28 cellular contexts compared by ENCODE assay signal in genomic region chr13:106691861-106692260, GRCh38.
"Had no signal": no experiment of that assay in that cellular context is flagged by ENCODE, and none has a peak within 500 bp of the region (broad histone marks: within the 10 kb centered on the region; RNA-seq: fewer than 3 reads in every experiment).

No MANE protein-coding gene starts in this region.

- H3K4me3 Mint-ChIP-seq: activated CD4-positive, alpha-beta memory T cell treated with anti-CD3 and anti-CD28 coated beads for 36 hours; activated CD4-positive, alpha-beta T cell treated with anti-CD3 and anti-CD28 coated beads, Interleukin-2, amount 10 ng/mL, durations not matched to agents 24 days and 14 days; dendritic cell treated with granulocyte-macrophage colony-stimulating factor and Interleukin-4, amounts not matched to agents 40 ng/mL and 50 ng/mL, for 4 days; nephron had no signal

- ATAC-seq: gastrocnemius medialis; left cardiac atrium; left ventricle myocardium superior; sciatic nerve; stimulated activated naive CD8-positive, alpha-beta T cell treated with anti-CD3 and anti-CD28 coated beads, Interleukin-15, Interleukin-2, amounts not matched to agents 100 U/mL and 50 U/mL, for 24 hours had no signal

- H3K9me3 ChIP-seq: gastrocnemius medialis, neutrophil, thoracic aorta, vagina had no signal

- H3K27me3 Mint-ChIP-seq: activated CD4-positive, alpha-beta memory T cell treated with anti-CD3 and anti-CD28 coated beads for 36 hours; activated CD4-positive, alpha-beta T cell treated with anti-CD3 and anti-CD28 coated beads, Interleukin-2, amount 10 ng/mL, durations not matched to agents 24 days and 14 days; dendritic cell treated with granulocyte-macrophage colony-stimulating factor and Interleukin-4, amounts not matched to agents 40 ng/mL and 50 ng/mL, for 4 days; progenitor cell of endocrine pancreas had no signal

- FAIRE-seq: astrocyte had no signal

- H3K27ac Mint-ChIP-seq: activated CD4-positive, alpha-beta memory T cell treated with anti-CD3 and anti-CD28 coated beads for 36 hours; activated CD4-positive, alpha-beta T cell treated with anti-CD3 and anti-CD28 coated beads, Interleukin-2, amount 10 ng/mL, durations not matched to agents 24 days and 14 days; dendritic cell treated with granulocyte-macrophage colony-stimulating factor and Interleukin-4, amounts not matched to agents 40 ng/mL and 50 ng/mL, for 4 days had no signal

- DNase-seq: activated CD4-positive, alpha-beta memory T cell treated with anti-CD3 and anti-CD28 coated beads for 36 hours; activated CD4-positive, alpha-beta T cell treated with anti-CD3 and anti-CD28 coated beads, Interleukin-2, amount 10 ng/mL, durations not matched to agents 24 days and 14 days; activated CD4-positive, CD25-positive, alpha-beta regulatory T cell treated with anti-CD3 and anti-CD28 coated beads, Interleukin-2, amount 50 U/mL, for 72 hours; activated CD8-positive, alpha-beta memory T cell treated with anti-CD3 and anti-CD28 coated beads, Interleukin-2, amount 50 U/mL, for 4 hours; activated gamma-delta T cell treated with Interleukin-2 at 50 U/mL for 16 hours; activated naive CD4-positive, alpha-beta T cell treated with anti-CD3 and anti-CD28 coated beads, Interleukin-2, amount 50 U/mL, for 16 hours; activated T-cell treated with anti-CD3 and anti-CD28 coated beads, Interleukin-2, amount 50 U/mL, for 1 hour; amniotic stem cell; brain microvascular endothelial cell; caudate nucleus; gastrocnemius medialis; glutamatergic neuron; islet precursor cell; left cardiac atrium; left ventricle myocardium superior; stimulated activated CD4-positive, alpha-beta T cell treated with anti-CD3 and anti-CD28 coated beads, Interleukin-12 subunit alpha, Interleukin-12 subunit beta, amount 100 ng/mL, for 4 hours; stimulated activated CD4-positive, alpha-beta T cell treated with anti-CD3 and anti-CD28 coated beads, Interleukin-4, amount 100 ng/mL, for 1 hour; stimulated activated naive CD8-positive, alpha-beta T cell treated with anti-CD3 and anti-CD28 coated beads, Interleukin-15, Interleukin-2, amounts not matched to agents 100 U/mL and 50 U/mL, for 24 hours; T1000 had no signal

- H3K27ac ChIP-seq: brain microvascular endothelial cell, neutrophil, thoracic aorta, vagina had no signal

- H3K4me3 ChIP-seq: gastrocnemius medialis, skin epidermis, thoracic aorta, vagina had no signal

- H3K36me3 Mint-ChIP-seq: activated CD4-positive, alpha-beta memory T cell treated with anti-CD3 and anti-CD28 coated beads for 36 hours had no signal

- H3K36me3 ChIP-seq: brain microvascular endothelial cell, gastrocnemius medialis, neutrophil, thoracic aorta, vagina had no signal

- H3K4me1 Mint-ChIP-seq: activated CD4-positive, alpha-beta T cell treated with anti-CD3 and anti-CD28 coated beads, Interleukin-2, amount 10 ng/mL, durations not matched to agents 24 days and 14 days had no signal

- H3K27me3 ChIP-seq: brain microvascular endothelial cell, gastrocnemius medialis, neutrophil, vagina had no signal

- H3K9me3 Mint-ChIP-seq: activated CD4-positive, alpha-beta memory T cell treated with anti-CD3 and anti-CD28 coated beads for 36 hours; activated CD4-positive, alpha-beta T cell treated with anti-CD3 and anti-CD28 coated beads, Interleukin-2, amount 10 ng/mL, durations not matched to agents 24 days and 14 days; dendritic cell treated with granulocyte-macrophage colony-stimulating factor and Interleukin-4, amounts not matched to agents 40 ng/mL and 50 ng/mL, for 4 days; nephron had no signal

- H3K4me1 ChIP-seq: gastrocnemius medialis had no signal
